ENCODE assay signal across 8 cellular contexts in the genomic region with DNA sequence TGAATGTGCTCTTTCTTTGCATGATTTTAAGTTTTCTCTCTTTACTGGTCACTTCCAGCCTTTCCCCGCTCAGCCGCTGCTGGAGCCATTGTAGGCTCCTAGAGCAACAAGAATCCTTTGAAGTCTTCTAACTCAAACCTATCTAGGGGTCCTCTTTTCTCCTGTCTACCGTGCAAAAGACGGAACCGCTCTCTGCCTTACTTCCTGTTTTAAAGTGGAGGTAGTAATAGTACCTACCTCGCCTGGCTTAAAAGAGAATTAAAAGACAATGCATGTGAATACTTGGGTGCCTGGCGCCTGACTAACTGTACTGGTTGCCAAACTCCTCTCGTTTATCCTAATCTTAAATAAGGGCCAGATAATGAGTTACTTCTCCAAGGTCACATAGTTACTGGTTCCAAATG. TPM values are rescaled to one million over a fixed set of nuclear protein-coding genes. Genes with fewer than 3 reads are reported as not detected.
DNase-seq lines count a peak whose midpoint lies in the region; ATAC-seq lines count a peak whose summit lies in the region.

No MANE protein-coding gene starts in this region.

- no peaks in the 10 kb centered on the region for H3K9me3 Mint-ChIP-seq in activated T-cell treated with anti-CD3 and anti-CD28 coated beads, Interleukin-2, amount 50 U/mL, for 72 hours

- no peak for DNase-seq in activated T-cell treated with anti-CD3 and anti-CD28 coated beads, Interleukin-2, amount 50 U/mL, for 72 hours
- DNase-seq in activated T-cell treated with anti-CD3 and anti-CD28 coated beads, Interleukin-2, amount 50 U/mL, for 1 hour = no peak
- peak; percentile 51 for DNase-seq in NCI-H69 (lab: John Stamatoyannopoulos, UW)
- DNase-seq in central memory CD4-positive, alpha-beta T cell = peak; percentile 15
- no peak for DNase-seq in NCI-H2171 treated with DMSO at 0.1 percent for 48 hours (lab: John Stamatoyannopoulos, UW)
- DNase-seq in mucosa of gallbladder (ENCODE audit: low spot score) = no peak

- no peaks in the 10 kb centered on the region for H3K27me3 ChIP-seq in mucosa of stomach (ENCODE audit: control insufficient read depth, insufficient read depth, low read length)

- no peaks in the 10 kb centered on the region for H3K36me3 ChIP-seq in mucosa of stomach (ENCODE audit: control insufficient read depth, insufficient read depth, low read length)

- H3K36me3 Mint-ChIP-seq in activated T-cell treated with anti-CD3 and anti-CD28 coated beads, Interleukin-2, amount 50 U/mL, for 72 hours (ENCODE audit: insufficient read depth in 2 of 2) = peaks cover 3 to 4% of the 10 kb centered on the region in 2 donors

- no peaks in the 10 kb centered on the region for H3K9me3 ChIP-seq in mucosa of stomach (ENCODE audit: control insufficient read depth, low read length)

- H3K27me3 Mint-ChIP-seq in activated T-cell treated with anti-CD3 and anti-CD28 coated beads, Interleukin-2, amount 50 U/mL, for 72 hours (ENCODE audit: low read depth) = no peaks in the 10 kb centered on the region

- peak overlapping the region; percentile 97 for H3K4me3 ChIP-seq in mucosa of stomach (ENCODE audit: low read length)

- H3K27ac Mint-ChIP-seq in activated T-cell treated with anti-CD3 and anti-CD28 coated beads, Interleukin-2, amount 50 U/mL, for 72 hours = peak overlapping the region; percentile 97

- peak overlapping the region; percentile 91 to 100 for H3K4me3 Mint-ChIP-seq in activated T-cell treated with anti-CD3 and anti-CD28 coated beads, Interleukin-2, amount 50 U/mL, for 72 hours

- H3K4me1 Mint-ChIP-seq in activated T-cell treated with anti-CD3 and anti-CD28 coated beads, Interleukin-2, amount 50 U/mL, for 72 hours (ENCODE audit: low read depth) = peaks cover 37% of the 10 kb centered on the region

- H3K4me1 ChIP-seq in mucosa of stomach (ENCODE audit: control insufficient read depth, insufficient read depth, low read length) = peaks cover 26% of the 10 kb centered on the region

- peak overlapping the region; percentile 82 for H3K9ac ChIP-seq in mucosa of stomach (ENCODE audit: low read length)

- ATAC-seq in activated T-cell treated with anti-CD3 and anti-CD28 coated beads, Interleukin-2, amount 50 U/mL, for 72 hours (replicated peaks in 1 of 2) = no peak
- ATAC-seq in HG03378 (IDR thresholded peaks at IDR 0.05; ENCODE audit: unreplicated experiment) = no peak

RNA-seq across cellular contexts. Expression of a gene that starts 0.6 kb away (rescaled TPM):
- total RNA-seq in activated T-cell treated with anti-CD3 and anti-CD28 coated beads, Interleukin-2, amount 50 U/mL, for 72 hours = 10 to 100 TPM; 37.6 to 43.0 TPM
- 51.8 TPM for total RNA-seq in mucosa of gallbladder

RNA-seq across cellular contexts. Expression of a gene that starts 32.3 kb away (rescaled TPM):
- under 1 TPM; 0.25 to 0.60 TPM for total RNA-seq in activated T-cell treated with anti-CD3 and anti-CD28 coated beads, Interleukin-2, amount 50 U/mL, for 72 hours
- total RNA-seq in mucosa of gallbladder = 11.4 TPM

Comparison
In these comparisons a context has a peak if more than half of its experiments do, and no peak if none do; other contexts are left out.
1. DNase-seq: peak in NCI-H69 (single experiment) and central memory CD4-positive, alpha-beta T cell (single experiment); none in activated T-cell treated with anti-CD3 and anti-CD28 coated beads, Interleukin-2, amount 50 U/mL, for 72 hours (0 of 2), activated T-cell treated with anti-CD3 and anti-CD28 coated beads, Interleukin-2, amount 50 U/mL, for 1 hour (single experiment), NCI-H2171 treated with DMSO at 0.1 percent for 48 hours (single experiment) and mucosa of gallbladder (single experiment).